19 cellular contexts compared by ENCODE assay signal in the genomic region with DNA sequence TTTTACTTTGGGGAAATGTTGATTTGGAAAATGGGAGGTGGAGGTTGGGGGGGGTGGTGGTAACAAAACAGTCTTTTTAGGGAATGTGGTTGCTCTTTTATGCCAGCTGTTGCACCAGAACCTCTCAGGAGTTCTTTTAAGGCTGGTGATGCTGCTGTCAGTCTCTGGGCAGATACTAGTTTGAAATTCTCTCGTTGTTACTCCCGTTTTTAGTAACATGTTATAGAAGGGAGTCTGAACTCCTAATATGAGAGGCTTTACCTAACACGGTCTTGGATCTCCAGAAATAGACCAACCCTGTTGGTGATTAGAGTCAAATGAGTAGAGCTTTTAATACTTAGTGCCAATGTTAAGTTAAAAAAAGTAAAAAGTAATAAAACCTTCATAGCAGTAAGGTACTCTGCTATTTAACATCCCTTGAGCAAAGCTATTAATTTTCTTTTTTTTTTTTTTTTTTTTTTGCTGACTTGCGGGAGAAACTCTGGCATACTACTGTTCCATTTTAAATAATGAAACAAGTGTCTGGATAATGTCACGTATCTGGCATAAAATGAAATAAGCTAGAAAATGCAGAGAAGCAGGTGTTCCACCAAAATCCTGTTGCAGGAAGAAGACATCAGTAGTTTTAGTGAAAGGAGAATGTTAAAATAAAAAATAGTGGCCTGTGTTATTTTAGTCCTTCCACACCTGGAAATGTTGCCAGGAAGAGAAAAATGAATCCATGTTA.
"Had no signal": no experiment of that assay in that cellular context is flagged by ENCODE, and none has a peak within 500 bp of the region (broad histone marks: within the 10 kb centered on the region; RNA-seq: fewer than 3 reads in every experiment).

No MANE protein-coding gene starts in this region.

- H3K4me3 Mint-ChIP-seq: memory B cell; natural killer cell; stimulated activated effector memory CD8-positive, alpha-beta T cell treated with anti-CD3 and anti-CD28 coated beads, Interleukin-12 subunit alpha, Interleukin-12 subunit beta, amount 100 ng/mL, for 72 hours; stimulated activated naive CD8-positive, alpha-beta T cell treated with anti-CD3 and anti-CD28 coated beads, Interleukin-15, Interleukin-2, amounts not matched to agents 100 ng/mL and 50 ng/mL, for 24 hours had no signal

- H3K4me1 Mint-ChIP-seq: natural killer cell; stimulated activated effector memory CD8-positive, alpha-beta T cell treated with anti-CD3 and anti-CD28 coated beads, Interleukin-12 subunit alpha, Interleukin-12 subunit beta, amount 100 ng/mL, for 72 hours had no signal

- H3K36me3 Mint-ChIP-seq: stimulated activated effector memory CD8-positive, alpha-beta T cell treated with anti-CD3 and anti-CD28 coated beads, Interleukin-12 subunit alpha, Interleukin-12 subunit beta, amount 100 ng/mL, for 72 hours had no signal

- ATAC-seq: esophagus mucosa, gastrocnemius medialis, left lobe of liver, natural killer cell, psoas muscle, right cardiac atrium had no signal

- H3K27ac Mint-ChIP-seq: memory B cell; natural killer cell; stimulated activated effector memory CD8-positive, alpha-beta T cell treated with anti-CD3 and anti-CD28 coated beads, Interleukin-12 subunit alpha, Interleukin-12 subunit beta, amount 100 ng/mL, for 72 hours; stimulated activated naive CD8-positive, alpha-beta T cell treated with anti-CD3 and anti-CD28 coated beads, Interleukin-15, Interleukin-2, amounts not matched to agents 100 ng/mL and 50 ng/mL, for 24 hours had no signal

- DNase-seq: cortex of kidney; foreskin fibroblast; gastrocnemius medialis; head of caudate nucleus; kidney; natural killer cell; occipital lobe; ovary; posterior cingulate gyrus; psoas muscle; right cardiac atrium; sigmoid colon; stimulated activated CD4-positive, alpha-beta T cell treated with anti-CD3 and anti-CD28 coated beads, Interleukin-4, amount 100 ng/mL, for 24 hours; upper lobe of left lung had no signal
